In the genomic region with DNA sequence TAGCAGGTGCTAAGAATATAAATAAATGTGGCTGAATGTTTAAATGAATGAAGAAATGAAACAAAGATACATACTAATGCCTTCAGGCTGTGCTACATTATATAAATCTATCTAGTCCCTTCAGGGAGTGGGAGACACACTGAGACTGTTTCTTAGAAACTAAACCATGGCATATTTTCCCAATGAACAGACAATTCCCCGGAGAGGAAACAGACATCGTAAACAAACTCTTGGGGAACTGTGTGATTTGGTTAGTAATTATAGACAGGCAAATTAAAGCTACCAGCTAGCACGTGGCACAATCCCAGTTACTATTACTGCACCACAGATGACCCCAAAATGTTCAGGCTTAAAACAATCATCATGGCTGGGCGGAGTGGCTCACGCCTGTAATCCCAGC, we compare ENCODE assay signal across 18 cellular contexts.
DNase-seq lines count a peak whose midpoint lies in the region; ATAC-seq and TF ChIP-seq lines count a peak whose summit lies in the region.
"Had no signal": no experiment of that assay in that cellular context is flagged by ENCODE, and none has a peak within 500 bp of the region (broad histone marks: within the 10 kb centered on the region; RNA-seq: fewer than 3 reads in every experiment).

No MANE protein-coding gene starts in this region.

- TF ChIP-seq CTCF in fibroblast of mammary gland (conservative IDR thresholded peaks at IDR 0.05; ENCODE audit: control insufficient read depth, insufficient read depth, low read depth, low read length), result no peak

- DNase-seq in AG08395 (ENCODE audit: low spot score) (peak; percentile 15), COR-L47 (lab: John Stamatoyannopoulos, UW) (peak; percentile 31), NCI-H526 (lab: John Stamatoyannopoulos, UW) (peak; percentile 22 to 52), fibroblast of mammary gland (ENCODE audit: low read depth) (peak; percentile 63), DMS 273 treated with DMSO at 0.1 percent for 48 hours (lab: John Stamatoyannopoulos, UW) (no peak)
- no peak for DNase-seq in activated T-cell treated with anti-CD3 and anti-CD28 coated beads, Interleukin-2, amount 50 U/mL, for 48 hours
- no peak for DNase-seq in activated CD8-positive, alpha-beta memory T cell treated with anti-CD3 and anti-CD28 coated beads, Interleukin-2, amount 50 U/mL, for 4 hours
- DNase-seq: ACHN; CD8-positive, alpha-beta memory T cell; EL; H7; NCI-H1105 treated with DMSO at 0.1 percent for 48 hours; NCI-H226; NCI-H748 treated with DMSO at 0.1 percent for 48 hours; PC-9; SJCRH30; T-helper 17 cell had no signal

- H3K4me3 ChIP-seq in fibroblast of mammary gland (ENCODE audit: control insufficient read depth, low read depth, low read length), result no peak overlapping the region
- H3K4me3 ChIP-seq: PC-9, SJCRH30 had no signal

- ATAC-seq in HG02588 (IDR thresholded peaks at IDR 0.05; ENCODE audit: unreplicated experiment), result no peak
- ATAC-seq: T-helper 17 cell had no signal

Comparison
In these comparisons a context has a peak if more than half of its experiments do, and no peak if none do; other contexts are left out.
1. DNase-seq: peak in AG08395 (single experiment), COR-L47 (single experiment), NCI-H526 (2 of 2) and fibroblast of mammary gland (single experiment); none in DMS 273 treated with DMSO at 0.1 percent for 48 hours (single experiment), activated T-cell treated with anti-CD3 and anti-CD28 coated beads, Interleukin-2, amount 50 U/mL, for 48 hours (0 of 2) and activated CD8-positive, alpha-beta memory T cell treated with anti-CD3 and anti-CD28 coated beads, Interleukin-2, amount 50 U/mL, for 4 hours (single experiment).